Comparison of ENCODE assay signal across 6 cellular contexts in the genomic region with DNA sequence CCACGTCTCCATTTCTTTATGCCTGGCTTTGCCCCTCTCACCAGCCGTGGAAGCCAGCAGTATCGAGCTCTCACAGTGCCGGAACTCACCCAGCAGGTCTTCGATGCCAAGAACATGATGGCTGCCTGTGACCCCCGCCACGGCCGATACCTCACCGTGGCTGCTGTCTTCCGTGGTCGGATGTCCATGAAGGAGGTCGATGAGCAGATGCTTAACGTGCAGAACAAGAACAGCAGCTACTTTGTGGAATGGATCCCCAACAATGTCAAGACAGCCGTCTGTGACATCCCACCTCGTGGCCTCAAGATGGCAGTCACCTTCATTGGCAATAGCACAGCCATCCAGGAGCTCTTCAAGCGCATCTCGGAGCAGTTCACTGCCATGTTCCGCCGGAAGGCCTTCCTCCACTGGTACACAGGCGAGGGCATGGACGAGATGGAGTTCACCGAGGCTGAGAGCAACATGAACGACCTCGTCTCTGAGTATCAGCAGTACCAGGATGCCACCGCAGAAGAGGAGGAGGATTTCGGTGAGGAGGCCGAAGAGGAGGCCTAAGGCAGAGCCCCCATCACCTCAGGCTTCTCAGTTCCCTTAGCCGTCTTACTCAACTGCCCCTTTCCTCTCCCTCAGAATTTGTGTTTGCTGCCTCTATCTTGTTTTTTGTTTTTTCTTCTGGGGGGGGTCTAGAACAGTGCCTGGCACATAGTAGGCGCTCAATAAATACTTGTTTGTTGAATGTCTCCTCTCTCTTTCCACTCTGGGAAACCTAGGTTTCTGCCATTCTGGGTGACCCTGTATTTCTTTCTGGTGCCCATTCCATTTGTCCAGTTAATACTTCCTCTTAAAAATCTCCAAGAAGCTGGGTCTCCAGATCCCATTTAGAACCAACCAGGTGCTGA. TPM values are rescaled to one million over a fixed set of nuclear protein-coding genes. Genes with fewer than 3 reads are reported as not detected.
DNase-seq lines count a peak whose midpoint lies in the region; ATAC-seq and TF ChIP-seq lines count a peak whose summit lies in the region.
"Not testable (repeated sequence)": the region's sequence is repeated elsewhere in the genome, so short reads cannot be mapped to it uniquely, and the experiment has no call there.

No MANE protein-coding gene starts in this region.

- not testable (repeated sequence) for H2BK20ac ChIP-seq in H9 (ENCODE audit: low read depth, low read length, poor library complexity, severe bottlenecking)

- not testable (repeated sequence) for H3K27me3 Mint-ChIP-seq in H9 (ENCODE audit: low read depth); T-helper 17 cell

- not testable (repeated sequence) for H2BK120ac ChIP-seq in H9 (ENCODE audit: low read depth, low read length, poor library complexity, severe bottlenecking)

- H3T11ph ChIP-seq in H9 (ENCODE audit: low read length): not testable (repeated sequence)

- not testable (repeated sequence) for H3K79me1 ChIP-seq in H9 (ENCODE audit: insufficient read depth, low read depth, low read length, poor library complexity, severe bottlenecking)

- DNase-seq in A172 (ENCODE audit: low spot score): peak; percentile 19
- DNase-seq in H9; T-helper 17 cell; adipocyte (ENCODE audit: low read depth); fibroblast of the aortic adventitia (ENCODE audit: low read depth); osteoblast (ENCODE audit: insufficient read length, low spot score, missing footprints): not testable (repeated sequence)

- H3K36me3 Mint-ChIP-seq in H9 (ENCODE audit: insufficient read depth in 1 of 3, low read depth in 3 of 3): peaks cover 45 to 73% (median 58%) of the 10 kb centered on the region in 3 experiments
- not testable (repeated sequence) for H3K36me3 Mint-ChIP-seq in T-helper 17 cell (ENCODE audit: low read depth)

- peaks cover 49% of the 10 kb centered on the region for H3K36me3 ChIP-seq in adipocyte (ENCODE audit: control insufficient read depth, insufficient read depth, low read length, severe bottlenecking)
- peaks cover 56% of the 10 kb centered on the region for H3K36me3 ChIP-seq in osteoblast (ENCODE audit: insufficient read depth, low read length)

- H3K4me2 ChIP-seq in H9 (ENCODE audit: insufficient read depth, insufficient read length, low read length): not testable (repeated sequence)
- H3K4me2 ChIP-seq in osteoblast (ENCODE audit: insufficient read depth, low read length): peak overlapping the region; percentile 93

- not testable (repeated sequence) for H3K23ac ChIP-seq in H9 (ENCODE audit: insufficient read length, low read depth, low read length)

- not testable (repeated sequence) for H3K4me1 ChIP-seq in H9 (ENCODE audit: insufficient read depth, low read length)
- H3K4me1 ChIP-seq in adipocyte (ENCODE audit: control insufficient read depth, insufficient read depth, low read length): peaks cover 57% of the 10 kb centered on the region
- peaks cover 47% of the 10 kb centered on the region for H3K4me1 ChIP-seq in osteoblast (ENCODE audit: insufficient read depth, low read length)

- not testable (repeated sequence) for H3K14ac ChIP-seq in H9 (ENCODE audit: insufficient read depth, low read length)

- not testable (repeated sequence) for H3K18ac ChIP-seq in H9 (ENCODE audit: insufficient read length, low read depth, low read length)

- H3K4ac ChIP-seq in H9 (ENCODE audit: low read depth, low read length): not testable (repeated sequence)

- H3K79me2 ChIP-seq in H9 (ENCODE audit: insufficient read depth, low read length): peaks cover 11% of the 10 kb centered on the region; the same call in 1 of the 2 replicates
- H3K79me2 ChIP-seq in osteoblast (ENCODE audit: insufficient read depth, low read length): peaks cover 56% of the 10 kb centered on the region

- not testable (repeated sequence) for H4K8ac ChIP-seq in H9 (replicated peaks; ENCODE audit: insufficient read length, low read depth, low read length)

- not testable (repeated sequence) for H2AFZ ChIP-seq in H9 (ENCODE audit: low read length); osteoblast (ENCODE audit: low read length)

- H3K56ac ChIP-seq in H9 (ENCODE audit: insufficient read length, low read depth, low read length): not testable (repeated sequence)

- H2BK15ac ChIP-seq in H9 (ENCODE audit: low read depth, low read length): not testable (repeated sequence)

- H3K4me3 ChIP-seq in adipocyte (ENCODE audit: low read length): peak overlapping the region; percentile 29
- H3K4me3 ChIP-seq in fibroblast of the aortic adventitia (ENCODE audit: low read depth, low read length): peak overlapping the region; percentile 48
- H3K4me3 ChIP-seq in osteoblast (ENCODE audit: insufficient read depth, low read length): peak overlapping the region; percentile 93

- WGBS in H9 (ENCODE audit: extremely low coverage, insufficient read length, low lambda C conversion rate): no CpG with 5 or more reads among the region's 29 CpGs

- not testable (repeated sequence) for ATAC-seq in T-helper 17 cell

- not testable (repeated sequence) for H4K20me1 ChIP-seq in H9 (ENCODE audit: control insufficient read depth, insufficient read depth, insufficient read length)
- peaks cover 48% of the 10 kb centered on the region for H4K20me1 ChIP-seq in osteoblast (ENCODE audit: insufficient read depth, low read length)

- H3K4me3 Mint-ChIP-seq in H9 (peak overlapping the region; percentile 64 to 98), T-helper 17 cell (peak overlapping the region; percentile 19)

- not testable (repeated sequence) for H2BK12ac ChIP-seq in H9 (ENCODE audit: insufficient read length, low read depth, low read length)

- not testable (repeated sequence) for TF ChIP-seq CTCF in H9 (conservative IDR thresholded peaks at IDR 0.05); fibroblast of the aortic adventitia (IDR thresholded peaks at IDR 0.05; ENCODE audit: insufficient read depth, low read length)
- peak; percentile 4 for TF ChIP-seq CTCF in osteoblast (IDR thresholded peaks at IDR 0.05; ENCODE audit: extremely low read depth, low read depth, low read length)

- H3K27ac Mint-ChIP-seq in H9: peak overlapping the region; percentile 82 to 93 (median 90); a peak in 6 of 7 replicates
- peak overlapping the region; percentile 94 for H3K27ac Mint-ChIP-seq in T-helper 17 cell

- not testable (repeated sequence) for H3K9ac ChIP-seq in H9 (ENCODE audit: extremely low read depth, insufficient read length, low read length)
- peak overlapping the region; percentile 62 for H3K9ac ChIP-seq in adipocyte (ENCODE audit: low read length)

- peaks cover 26 to 36% of the 10 kb centered on the region in 2 experiments for H3K4me1 Mint-ChIP-seq in H9
- H3K4me1 Mint-ChIP-seq in T-helper 17 cell: peaks cover 50% of the 10 kb centered on the region

- not testable (repeated sequence) for H3K27me3 ChIP-seq in H9 (ENCODE audit: insufficient read depth, low read length); adipocyte (replicated peaks; ENCODE audit: control insufficient read depth, insufficient read depth, low read length); osteoblast (ENCODE audit: insufficient read depth, low read length)

- H4K5ac ChIP-seq in H9 (ENCODE audit: insufficient read length, low read depth, low read length): not testable (repeated sequence)

- not testable (repeated sequence) for H3K23me2 ChIP-seq in H9 (ENCODE audit: insufficient read length, low read depth, low read length, poor library complexity, severe bottlenecking)

- not testable (repeated sequence) for H2BK5ac ChIP-seq in H9 (ENCODE audit: insufficient read length, low read length)

- H3K9me3 ChIP-seq in H9 (ENCODE audit: control insufficient read depth, low read depth, low read length); T-helper 17 cell (ENCODE audit: control insufficient read depth, low read length, poor library complexity, severe bottlenecking); adipocyte (ENCODE audit: control insufficient read depth, low read length); osteoblast (ENCODE audit: low read depth, low read length): not testable (repeated sequence)

- H3K27ac ChIP-seq in H9 (ENCODE audit: insufficient read length, low read depth, low read length): not testable (repeated sequence)
- H3K27ac ChIP-seq in osteoblast (ENCODE audit: low read depth, low read length): peak overlapping the region; percentile 26

- H4K91ac ChIP-seq in H9 (ENCODE audit: insufficient read length, low read depth, low read length): not testable (repeated sequence)

- H3K9me3 Mint-ChIP-seq in H9: not testable (repeated sequence)

- H2AK5ac ChIP-seq in H9 (ENCODE audit: insufficient read length, low read length): not testable (repeated sequence)

RNA-seq across cellular contexts. Expression of a gene that starts 3.9 kb away (rescaled TPM):
- 1,118 and 1,364 TPM in 2 replicates for total RNA-seq in A172 (2014; rRNA removed; shearing (Covaris generic))
- total RNA-seq in H9 (2021) (1,719 and 1,734 TPM in 2 replicates), T-helper 17 cell (100 to 1,000 TPM; 104 to 108 TPM), fibroblast of the aortic adventitia (ENCODE audit: low replicate concordance) (120 and 996 TPM in 2 replicates), osteoblast (509 and 605 TPM in 2 replicates)

RNA-seq across cellular contexts. Expression of a gene that starts 7.0 kb away (rescaled TPM):
- 4.8 and 7.6 TPM in 2 replicates for total RNA-seq in A172 (2014; rRNA removed; shearing (Covaris generic))
- total RNA-seq in H9 (2021): 72.2 and 77.6 TPM in 2 replicates
- total RNA-seq in T-helper 17 cell: 10 to 100 TPM; 37.4 to 46.5 TPM
- 3.7 and 12.1 TPM in 2 replicates for total RNA-seq in fibroblast of the aortic adventitia (ENCODE audit: low replicate concordance)
- 5.1 and 5.3 TPM in 2 replicates for total RNA-seq in osteoblast

RNA-seq across cellular contexts. Expression of a gene that starts 18.4 kb away (rescaled TPM):
- 163 and 165 TPM in 2 replicates for total RNA-seq in A172 (2014; rRNA removed; shearing (Covaris generic))
- 107 and 111 TPM in 2 replicates for total RNA-seq in H9 (2021)
- 10 to 100 TPM; 25.6 to 39.0 TPM for total RNA-seq in T-helper 17 cell
- 77.8 and 109 TPM in 2 replicates for total RNA-seq in fibroblast of the aortic adventitia (ENCODE audit: low replicate concordance)
- 101 and 114 TPM in 2 replicates for total RNA-seq in osteoblast

RNA-seq across cellular contexts. Expression of a gene that starts 20.3 kb away (rescaled TPM):
- total RNA-seq in A172 (2014; rRNA removed; shearing (Covaris generic)): 61.1 and 63.2 TPM in 2 replicates
- total RNA-seq in H9 (2021) (42.9 and 43.5 TPM in 2 replicates), T-helper 17 cell (10 to 100 TPM in 1 of 2 donors, 1 to 10 TPM in 1; 9.6 to 11.3 TPM), fibroblast of the aortic adventitia (ENCODE audit: low replicate concordance) (23.8 and 26.7 TPM in 2 replicates), osteoblast (29.5 and 54.6 TPM in 2 replicates)

RNA-seq across cellular contexts. Expression of a gene that starts 33.3 kb away (rescaled TPM):
- total RNA-seq in A172 (2014; rRNA removed; shearing (Covaris generic)): 13.2 and 14.0 TPM in 2 replicates
- total RNA-seq in H9 (2021): 34.9 and 36.5 TPM in 2 replicates
- 1 to 10 TPM; 4.7 to 5.6 TPM for total RNA-seq in T-helper 17 cell
- 0.82 and 9.9 TPM in 2 replicates for total RNA-seq in fibroblast of the aortic adventitia (ENCODE audit: low replicate concordance)
- 2.9 and 3.3 TPM in 2 replicates for total RNA-seq in osteoblast

Comparison
In these comparisons a context has a peak if more than half of its experiments do, and no peak if none do; other contexts are left out.
1. H3K4me3 ChIP-seq: peak in every context shown above with its lines; median percentile 93 in osteoblast; 48 in fibroblast of the aortic adventitia; 29 in adipocyte.